In genomic region chr18:67525328-67526110, GRCh38 we compare ENCODE assay signal across 10 cellular contexts. TPM values are rescaled to one million over a fixed set of nuclear protein-coding genes. Genes with fewer than 3 reads are reported as not detected.
DNase-seq lines count a peak whose midpoint lies in the region; ATAC-seq and TF ChIP-seq lines count a peak whose summit lies in the region.
"Had no signal": no experiment of that assay in that cellular context is flagged by ENCODE, and none has a peak within 500 bp of the region (broad histone marks: within the 10 kb centered on the region; RNA-seq: fewer than 3 reads in every experiment).

No MANE protein-coding gene starts in this region.

- H3K4me3 ChIP-seq in A673 (ENCODE audit: low read depth, low read length, poor library complexity, severe bottlenecking): no peak overlapping the region
- H3K4me3 ChIP-seq in PC-3 (ENCODE audit: low read length): no peak overlapping the region
- H3K4me3 ChIP-seq in esophagus squamous epithelium: no peak overlapping the region

- intact Hi-C loops in A673 (cut with micrococcal nuclease; ENCODE audit: unreplicated experiment): no loop called here
- intact Hi-C loops in PC-3 (cut with micrococcal nuclease): loop anchor here (2.0 kb wide), 2 partner anchors 205 to 339 kb away; no protein-coding TSS in a partner anchor
- intact Hi-C loops in esophagus squamous epithelium (cut with DNase I): no loop called here

- no peaks in the 10 kb centered on the region for H3F3A ChIP-seq in PC-3 (ENCODE audit: low read length, unreplicated experiment)

- DNase-seq in A673 (ENCODE audit: low spot score): peak; percentile 57
- peak; percentile 93 for DNase-seq in PC-3
- no peak for DNase-seq in esophagus squamous epithelium (lab: John Stamatoyannopoulos, UW)
- DNase-seq in mucosa of gallbladder (ENCODE audit: low spot score): peak; percentile 83
- no peak for DNase-seq in HEK293T (ENCODE audit: extremely low spot score)
- DNase-seq in NCI-H526 (lab: John Stamatoyannopoulos, UW): no peak
- DNase-seq in NCI-H128 (lab: John Stamatoyannopoulos, UW; ENCODE audit: unreplicated experiment): no peak
- DNase-seq: CD4-positive, CD25-positive, alpha-beta regulatory T cell had no signal

- no peaks in the 10 kb centered on the region for H3K9me2 ChIP-seq in PC-3 (replicated peaks; ENCODE audit: low read length)

- POLR2A ChIA-PET in A673 (lab: Charles Lee; ENCODE audit: low non-redundant PET): no interaction called here
- POLR2A ChIA-PET in PC-3 (lab: Charles Lee; ENCODE audit: unreplicated experiment): interaction anchor here (0.6 kb wide), 1 partner anchor 349 kb away, joined by 3 read pairs; no protein-coding TSS in a partner anchor
- POLR2A ChIA-PET in HEK293T (lab: Yijun Ruan, JAX): interaction anchor here (0.9 kb wide), 1 partner anchor 9 kb away, joined by 3 read pairs; the partner anchor contains the start of gene DSEL

- BruUV-seq in A673 (replicated peaks; lab: Mats Ljungman, UMichigan) (no TSS peak), PC-3 (replicated peaks; lab: Mats Ljungman, UMichigan) (no TSS peak)

- H3K27ac ChIP-seq in A673 (ENCODE audit: low read depth, low read length, poor library complexity, severe bottlenecking) (no peak overlapping the region), PC-3 (ENCODE audit: low read length) (peak overlapping the region; percentile 34; the same call in 1 of the 2 replicates), esophagus squamous epithelium (peak overlapping the region in 3 of 4 donors; percentile 22 to 61 (median 56))
- H3K27ac ChIP-seq: neutrophil had no signal

- H2AFZ ChIP-seq in PC-3 (ENCODE audit: low read length): peak overlapping the region; percentile 45

- TF ChIP-seq POLR2A in esophagus squamous epithelium (IDR thresholded peaks at IDR 0.05): no peak

- no peak for TF ChIP-seq CTCF in A673 (conservative IDR thresholded peaks at IDR 0.05; ENCODE audit: low read depth, low read length)
- TF ChIP-seq CTCF in PC-3 (conservative IDR thresholded peaks at IDR 0.05; ENCODE audit: low read depth, low read length): no peak
- TF ChIP-seq CTCF in esophagus squamous epithelium (IDR thresholded peaks at IDR 0.05): no peak

- no peaks in the 10 kb centered on the region for H3K27me3 ChIP-seq in A673 (replicated peaks; ENCODE audit: insufficient read depth, low read depth, low read length, poor library complexity)
- H3K27me3 ChIP-seq in PC-3 (ENCODE audit: low read length): no peaks in the 10 kb centered on the region
- H3K27me3 ChIP-seq in esophagus squamous epithelium: no peaks in the 10 kb centered on the region
- H3K27me3 ChIP-seq: neutrophil had no signal

- H4K20me1 ChIP-seq in PC-3 (ENCODE audit: low read length): no peaks in the 10 kb centered on the region

- CTCF ChIA-PET in A673 (lab: Charles Lee) (no interaction called here), PC-3 (lab: Charles Lee) (interaction anchor here (0.5 to 0.6 kb wide), 2 partner anchors 340 to 588 kb away, joined by 3 to 4 read pairs; no protein-coding TSS in a partner anchor), HEK293T (lab: Yijun Ruan, JAX) (no interaction called here)

- no peak overlapping the region for H3K9ac ChIP-seq in PC-3 (ENCODE audit: low read length)

- no peaks in the 10 kb centered on the region for H3K9me3 ChIP-seq in A673 (ENCODE audit: low read depth, low read length, poor library complexity, severe bottlenecking)
- H3K9me3 ChIP-seq in PC-3 (ENCODE audit: low read length): no peaks in the 10 kb centered on the region
- H3K9me3 ChIP-seq in esophagus squamous epithelium: no peaks in the 10 kb centered on the region
- H3K9me3 ChIP-seq: neutrophil had no signal

- no peaks in the 10 kb centered on the region for H3K79me2 ChIP-seq in PC-3 (ENCODE audit: low read length)

- H3K4me1 ChIP-seq in A673 (ENCODE audit: insufficient read depth, low read length, poor library complexity, severe bottlenecking) (peaks cover 7% of the 10 kb centered on the region), PC-3 (ENCODE audit: insufficient read depth, low read length) (peaks cover 16% of the 10 kb centered on the region), esophagus squamous epithelium (peaks cover 0 to 29% (median 5%) of the 10 kb centered on the region in 3 donors)

- H3K36me3 ChIP-seq in A673 (ENCODE audit: insufficient read depth, low read length, poor library complexity, severe bottlenecking): no peaks in the 10 kb centered on the region
- no peaks in the 10 kb centered on the region for H3K36me3 ChIP-seq in PC-3 (ENCODE audit: low read depth, low read length)
- no peaks in the 10 kb centered on the region for H3K36me3 ChIP-seq in esophagus squamous epithelium
- H3K36me3 ChIP-seq: neutrophil had no signal

- H3K4me2 ChIP-seq in PC-3 (ENCODE audit: low read length): peak overlapping the region; percentile 56

- ATAC-seq in PC-3 (peak; percentile 99), GM18520 (IDR thresholded peaks at IDR 0.05; ENCODE audit: unreplicated experiment) (no peak)

- WGBS in esophagus squamous epithelium, 2 donors: 31% methylated on average over 3 of the region's 3 CpGs

TF ChIP-seq in HEK293T, 16 proteins besides CTCF, POLR2A, EP300 and RAD21:
- no peak for TF ChIP-seq SP1 (IDR thresholded peaks at IDR 0.05)
- TF ChIP-seq L3MBTL2 (conservative IDR thresholded peaks at IDR 0.05): no peak

RNA-seq across cellular contexts. Expression of gene DSEL, which starts 9.0 kb away (rescaled TPM):
- total RNA-seq in A673 (2021): 24.9 and 30.8 TPM in 2 replicates
- total RNA-seq in PC-3 (2014; rRNA removed): 17.2 and 19.0 TPM in 2 replicates
- 1 to 10 TPM in 2 of 4 donors, under 1 TPM in 2; 0.45 to 5.7 (median 1.5) TPM for total RNA-seq in esophagus squamous epithelium
- total RNA-seq in mucosa of gallbladder: 12.7 TPM

Comparison
In these comparisons a context has a peak if more than half of its experiments do, and no peak if none do; other contexts are left out.
1. DNase-seq: peak in A673 (single experiment), PC-3 (single experiment) and mucosa of gallbladder (single experiment); none in esophagus squamous epithelium (single experiment), HEK293T (single experiment), NCI-H526 (0 of 2) and NCI-H128 (single experiment).